ENCODE assay signal across 23 cellular contexts in genomic region chr16:81121474-81121990, GRCh38. TPM values are rescaled to one million over a fixed set of nuclear protein-coding genes. Genes with fewer than 3 reads are reported as not detected.
"Had no signal": no experiment of that assay in that cellular context is flagged by ENCODE, and none has a peak within 500 bp of the region (broad histone marks: within the 10 kb centered on the region; RNA-seq: fewer than 3 reads in every experiment).

No MANE protein-coding gene starts in this region.

- H3K36me3 ChIP-seq: left lung, lower lobe of right lung, neutrophil, ovary, right atrium auricular region, spleen, suprapubic skin, thoracic aorta, tibial artery, uterus had no signal

- H3K4me3 ChIP-seq: left lung, lower lobe of right lung, ovary, right atrium auricular region, skin epidermis, spleen, suprapubic skin, thoracic aorta, tibial artery, uterus had no signal

- ATAC-seq: left colon; left lung; lower lobe of right lung; naive thymus-derived CD8-positive, alpha-beta T cell; sciatic nerve; stimulated activated effector memory CD8-positive, alpha-beta T cell treated with anti-CD3 and anti-CD28 coated beads, Interleukin-12 subunit alpha, Interleukin-12 subunit beta, amount 100 ng/mL, for 72 hours had no signal

- H3K27ac ChIP-seq: left lung, lower lobe of right lung, neutrophil, ovary, right atrium auricular region, skin epidermis, spleen, suprapubic skin, thoracic aorta, tibial artery, uterus had no signal

- H3K4me1 ChIP-seq: left lung, lower lobe of right lung, right atrium auricular region, spleen, suprapubic skin, tibial artery, uterus had no signal

- DNase-seq: hippocampal formation; kidney; left colon; left lung; lower lobe of right lung; mammary epithelial cell; mesenchymal stem cell; naive thymus-derived CD8-positive, alpha-beta T cell; occipital lobe; ovary; spleen; stimulated activated CD4-positive, alpha-beta T cell treated with anti-CD3 and anti-CD28 coated beads, Interleukin-4, amount 100 ng/mL, for 24 hours; stimulated activated naive CD4-positive, alpha-beta T cell; tibial artery; uterus had no signal

- H3K9me3 ChIP-seq: left lung, lower lobe of right lung, neutrophil, ovary, right atrium auricular region, spleen, suprapubic skin, thoracic aorta, tibial artery, uterus had no signal

- H3K27me3 ChIP-seq: left lung, ovary, right atrium auricular region, suprapubic skin, tibial artery, uterus had no signal

RNA-seq across cellular contexts. Expression of gene C16orf46, which starts 44.5 kb away (rescaled TPM):
- total RNA-seq: lower lobe of right lung, ureter had no signal
